Comparison of ENCODE assay signal across 20 cellular contexts in genomic region chr4:150332961-150333360, GRCh38.
"Had no signal": no experiment of that assay in that cellular context is flagged by ENCODE, and none has a peak within 500 bp of the region (broad histone marks: within the 10 kb centered on the region; RNA-seq: fewer than 3 reads in every experiment).

No MANE protein-coding gene starts in this region.

- ATAC-seq: foreskin keratinocyte, gastroesophageal sphincter, left colon, left lobe of liver, lower lobe of right lung, mucosa of descending colon had no signal

- FAIRE-seq: endothelial cell of umbilical vein, kidney had no signal

- DNase-seq: dermis blood vessel endothelial cell; dorsolateral prefrontal cortex; effector CD4-positive, alpha-beta T cell; effector memory CD4-positive, alpha-beta T cell; foreskin keratinocyte; heart left ventricle; hypothalamus; immature natural killer cell; islet precursor cell; kidney; kidney glomerular epithelial cell; left colon; left ventricle myocardium inferior; lower lobe of right lung; mesenchymal stem cell; mucosa of descending colon; naive B cell had no signal
